1 cellular context compared by ENCODE assay signal in the genomic region with DNA sequence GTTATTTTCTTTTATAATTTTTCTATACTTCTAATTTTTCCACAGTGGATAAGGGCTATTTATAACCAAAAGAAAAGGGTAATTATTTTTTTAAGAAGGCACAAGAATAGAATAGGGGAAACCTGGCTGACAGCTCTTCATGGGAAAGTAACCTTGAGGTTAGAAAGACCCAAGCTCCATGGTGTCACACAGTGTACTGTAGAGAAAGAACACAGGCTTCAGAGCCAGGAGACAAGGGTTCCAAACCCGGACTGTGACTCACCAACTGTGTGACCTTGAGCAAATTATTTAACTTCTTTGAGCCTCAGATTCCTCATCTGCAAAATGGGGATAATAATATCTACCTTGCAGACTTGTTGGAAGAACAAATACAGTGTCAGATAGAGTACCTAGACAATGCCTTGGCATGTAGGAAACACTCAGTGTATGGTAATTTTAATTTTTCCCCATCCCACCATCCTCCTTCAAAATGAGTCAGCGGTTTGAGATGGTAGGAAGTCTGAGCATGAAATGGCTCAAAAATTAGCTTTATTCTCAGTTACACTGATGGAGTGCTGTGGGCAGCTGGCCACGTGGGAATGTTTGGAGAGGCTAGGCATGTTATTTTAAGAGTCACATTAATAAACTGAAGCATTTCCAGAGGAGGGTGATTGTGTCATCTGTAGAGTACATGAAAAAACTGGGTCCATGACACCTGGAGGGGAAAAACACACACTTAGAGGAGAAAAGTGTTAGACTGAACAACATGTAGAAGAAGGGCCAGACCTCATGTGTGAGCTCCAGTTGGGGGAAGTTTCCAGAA.
TF ChIP-seq lines count a peak whose summit lies in the region.

No MANE protein-coding gene starts in this region.

TF ChIP-seq in GM12878, 131 proteins besides CTCF, POLR2A, EP300 and RAD21:
- TF ChIP-seq, protein P1, sequence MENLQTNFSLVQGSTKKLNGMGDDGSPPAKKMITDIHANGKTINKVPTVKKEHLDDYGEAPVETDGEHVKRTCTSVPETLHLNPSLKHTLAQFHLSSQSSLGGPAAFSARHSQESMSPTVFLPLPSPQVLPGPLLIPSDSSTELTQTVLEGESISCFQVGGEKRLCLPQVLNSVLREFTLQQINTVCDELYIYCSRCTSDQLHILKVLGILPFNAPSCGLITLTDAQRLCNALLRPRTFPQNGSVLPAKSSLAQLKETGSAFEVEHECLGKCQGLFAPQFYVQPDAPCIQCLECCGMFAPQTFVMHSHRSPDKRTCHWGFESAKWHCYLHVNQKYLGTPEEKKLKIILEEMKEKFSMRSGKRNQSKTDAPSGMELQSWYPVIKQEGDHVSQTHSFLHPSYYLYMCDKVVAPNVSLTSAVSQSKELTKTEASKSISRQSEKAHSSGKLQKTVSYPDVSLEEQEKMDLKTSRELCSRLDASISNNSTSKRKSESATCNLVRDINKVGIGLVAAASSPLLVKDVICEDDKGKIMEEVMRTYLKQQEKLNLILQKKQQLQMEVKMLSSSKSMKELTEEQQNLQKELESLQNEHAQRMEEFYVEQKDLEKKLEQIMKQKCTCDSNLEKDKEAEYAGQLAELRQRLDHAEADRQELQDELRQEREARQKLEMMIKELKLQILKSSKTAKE (IDR thresholded peaks at IDR 0.05; ENCODE audit: low read depth, poor library complexity, severe bottlenecking), result no peak
- no peak for TF ChIP-seq FOXK2 (IDR thresholded peaks at IDR 0.05)
- TF ChIP-seq, protein P2, sequence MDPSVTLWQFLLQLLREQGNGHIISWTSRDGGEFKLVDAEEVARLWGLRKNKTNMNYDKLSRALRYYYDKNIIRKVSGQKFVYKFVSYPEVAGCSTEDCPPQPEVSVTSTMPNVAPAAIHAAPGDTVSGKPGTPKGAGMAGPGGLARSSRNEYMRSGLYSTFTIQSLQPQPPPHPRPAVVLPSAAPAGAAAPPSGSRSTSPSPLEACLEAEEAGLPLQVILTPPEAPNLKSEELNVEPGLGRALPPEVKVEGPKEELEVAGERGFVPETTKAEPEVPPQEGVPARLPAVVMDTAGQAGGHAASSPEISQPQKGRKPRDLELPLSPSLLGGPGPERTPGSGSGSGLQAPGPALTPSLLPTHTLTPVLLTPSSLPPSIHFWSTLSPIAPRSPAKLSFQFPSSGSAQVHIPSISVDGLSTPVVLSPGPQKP (IDR thresholded peaks at IDR 0.05; ENCODE audit: low read depth, low read length), result no peak
- TF ChIP-seq, protein P3, sequence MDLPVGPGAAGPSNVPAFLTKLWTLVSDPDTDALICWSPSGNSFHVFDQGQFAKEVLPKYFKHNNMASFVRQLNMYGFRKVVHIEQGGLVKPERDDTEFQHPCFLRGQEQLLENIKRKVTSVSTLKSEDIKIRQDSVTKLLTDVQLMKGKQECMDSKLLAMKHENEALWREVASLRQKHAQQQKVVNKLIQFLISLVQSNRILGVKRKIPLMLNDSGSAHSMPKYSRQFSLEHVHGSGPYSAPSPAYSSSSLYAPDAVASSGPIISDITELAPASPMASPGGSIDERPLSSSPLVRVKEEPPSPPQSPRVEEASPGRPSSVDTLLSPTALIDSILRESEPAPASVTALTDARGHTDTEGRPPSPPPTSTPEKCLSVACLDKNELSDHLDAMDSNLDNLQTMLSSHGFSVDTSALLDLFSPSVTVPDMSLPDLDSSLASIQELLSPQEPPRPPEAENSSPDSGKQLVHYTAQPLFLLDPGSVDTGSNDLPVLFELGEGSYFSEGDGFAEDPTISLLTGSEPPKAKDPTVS (IDR thresholded peaks at IDR 0.05; ENCODE audit: low read depth, low read length), result no peak
- no peak for TF ChIP-seq ZSCAN29 (IDR thresholded peaks at IDR 0.05)
- TF ChIP-seq RAD51 (IDR thresholded peaks at IDR 0.05), result no peak
- no peak for TF ChIP-seq JUND (IDR thresholded peaks at IDR 0.05; ENCODE audit: low read depth, low read length)
- no peak for TF ChIP-seq HDGF (IDR thresholded peaks at IDR 0.05)
- TF ChIP-seq, protein P4, sequence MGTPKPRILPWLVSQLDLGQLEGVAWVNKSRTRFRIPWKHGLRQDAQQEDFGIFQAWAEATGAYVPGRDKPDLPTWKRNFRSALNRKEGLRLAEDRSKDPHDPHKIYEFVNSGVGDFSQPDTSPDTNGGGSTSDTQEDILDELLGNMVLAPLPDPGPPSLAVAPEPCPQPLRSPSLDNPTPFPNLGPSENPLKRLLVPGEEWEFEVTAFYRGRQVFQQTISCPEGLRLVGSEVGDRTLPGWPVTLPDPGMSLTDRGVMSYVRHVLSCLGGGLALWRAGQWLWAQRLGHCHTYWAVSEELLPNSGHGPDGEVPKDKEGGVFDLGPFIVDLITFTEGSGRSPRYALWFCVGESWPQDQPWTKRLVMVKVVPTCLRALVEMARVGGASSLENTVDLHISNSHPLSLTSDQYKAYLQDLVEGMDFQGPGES (IDR thresholded peaks at IDR 0.05), result no peak
- TF ChIP-seq POLR2AphosphoS5 (IDR thresholded peaks at IDR 0.05; ENCODE audit: low read length), result no peak
- TF ChIP-seq, protein P5, sequence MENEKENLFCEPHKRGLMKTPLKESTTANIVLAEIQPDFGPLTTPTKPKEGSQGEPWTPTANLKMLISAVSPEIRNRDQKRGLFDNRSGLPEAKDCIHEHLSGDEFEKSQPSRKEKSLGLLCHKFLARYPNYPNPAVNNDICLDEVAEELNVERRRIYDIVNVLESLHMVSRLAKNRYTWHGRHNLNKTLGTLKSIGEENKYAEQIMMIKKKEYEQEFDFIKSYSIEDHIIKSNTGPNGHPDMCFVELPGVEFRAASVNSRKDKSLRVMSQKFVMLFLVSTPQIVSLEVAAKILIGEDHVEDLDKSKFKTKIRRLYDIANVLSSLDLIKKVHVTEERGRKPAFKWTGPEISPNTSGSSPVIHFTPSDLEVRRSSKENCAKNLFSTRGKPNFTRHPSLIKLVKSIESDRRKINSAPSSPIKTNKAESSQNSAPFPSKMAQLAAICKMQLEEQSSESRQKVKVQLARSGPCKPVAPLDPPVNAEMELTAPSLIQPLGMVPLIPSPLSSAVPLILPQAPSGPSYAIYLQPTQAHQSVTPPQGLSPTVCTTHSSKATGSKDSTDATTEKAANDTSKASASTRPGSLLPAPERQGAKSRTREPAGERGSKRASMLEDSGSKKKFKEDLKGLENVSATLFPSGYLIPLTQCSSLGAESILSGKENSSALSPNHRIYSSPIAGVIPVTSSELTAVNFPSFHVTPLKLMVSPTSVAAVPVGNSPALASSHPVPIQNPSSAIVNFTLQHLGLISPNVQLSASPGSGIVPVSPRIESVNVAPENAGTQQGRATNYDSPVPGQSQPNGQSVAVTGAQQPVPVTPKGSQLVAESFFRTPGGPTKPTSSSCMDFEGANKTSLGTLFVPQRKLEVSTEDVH (IDR thresholded peaks at IDR 0.05; ENCODE audit: low read depth, partially characterized antibody), result no peak
- no peak for TF ChIP-seq STAT3 (IDR thresholded peaks at IDR 0.05; ENCODE audit: low read depth, low read length)
- TF ChIP-seq, protein P6, sequence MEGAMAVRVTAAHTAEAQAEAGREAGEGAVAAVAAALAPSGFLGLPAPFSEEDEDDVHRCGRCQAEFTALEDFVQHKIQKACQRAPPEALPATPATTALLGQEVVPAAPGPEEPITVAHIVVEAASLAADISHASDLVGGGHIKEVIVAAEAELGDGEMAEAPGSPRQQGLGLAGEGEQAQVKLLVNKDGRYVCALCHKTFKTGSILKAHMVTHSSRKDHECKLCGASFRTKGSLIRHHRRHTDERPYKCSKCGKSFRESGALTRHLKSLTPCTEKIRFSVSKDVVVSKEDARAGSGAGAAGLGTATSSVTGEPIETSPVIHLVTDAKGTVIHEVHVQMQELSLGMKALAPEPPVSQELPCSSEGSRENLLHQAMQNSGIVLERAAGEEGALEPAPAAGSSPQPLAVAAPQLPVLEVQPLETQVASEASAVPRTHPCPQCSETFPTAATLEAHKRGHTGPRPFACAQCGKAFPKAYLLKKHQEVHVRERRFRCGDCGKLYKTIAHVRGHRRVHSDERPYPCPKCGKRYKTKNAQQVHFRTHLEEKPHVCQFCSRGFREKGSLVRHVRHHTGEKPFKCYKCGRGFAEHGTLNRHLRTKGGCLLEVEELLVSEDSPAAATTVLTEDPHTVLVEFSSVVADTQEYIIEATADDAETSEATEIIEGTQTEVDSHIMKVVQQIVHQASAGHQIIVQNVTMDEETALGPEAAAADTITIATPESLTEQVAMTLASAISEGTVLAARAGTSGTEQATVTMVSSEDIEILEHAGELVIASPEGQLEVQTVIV (IDR thresholded peaks at IDR 0.05; ENCODE audit: borderline replicate concordance, partially characterized antibody), result no peak
- TF ChIP-seq, protein P7, sequence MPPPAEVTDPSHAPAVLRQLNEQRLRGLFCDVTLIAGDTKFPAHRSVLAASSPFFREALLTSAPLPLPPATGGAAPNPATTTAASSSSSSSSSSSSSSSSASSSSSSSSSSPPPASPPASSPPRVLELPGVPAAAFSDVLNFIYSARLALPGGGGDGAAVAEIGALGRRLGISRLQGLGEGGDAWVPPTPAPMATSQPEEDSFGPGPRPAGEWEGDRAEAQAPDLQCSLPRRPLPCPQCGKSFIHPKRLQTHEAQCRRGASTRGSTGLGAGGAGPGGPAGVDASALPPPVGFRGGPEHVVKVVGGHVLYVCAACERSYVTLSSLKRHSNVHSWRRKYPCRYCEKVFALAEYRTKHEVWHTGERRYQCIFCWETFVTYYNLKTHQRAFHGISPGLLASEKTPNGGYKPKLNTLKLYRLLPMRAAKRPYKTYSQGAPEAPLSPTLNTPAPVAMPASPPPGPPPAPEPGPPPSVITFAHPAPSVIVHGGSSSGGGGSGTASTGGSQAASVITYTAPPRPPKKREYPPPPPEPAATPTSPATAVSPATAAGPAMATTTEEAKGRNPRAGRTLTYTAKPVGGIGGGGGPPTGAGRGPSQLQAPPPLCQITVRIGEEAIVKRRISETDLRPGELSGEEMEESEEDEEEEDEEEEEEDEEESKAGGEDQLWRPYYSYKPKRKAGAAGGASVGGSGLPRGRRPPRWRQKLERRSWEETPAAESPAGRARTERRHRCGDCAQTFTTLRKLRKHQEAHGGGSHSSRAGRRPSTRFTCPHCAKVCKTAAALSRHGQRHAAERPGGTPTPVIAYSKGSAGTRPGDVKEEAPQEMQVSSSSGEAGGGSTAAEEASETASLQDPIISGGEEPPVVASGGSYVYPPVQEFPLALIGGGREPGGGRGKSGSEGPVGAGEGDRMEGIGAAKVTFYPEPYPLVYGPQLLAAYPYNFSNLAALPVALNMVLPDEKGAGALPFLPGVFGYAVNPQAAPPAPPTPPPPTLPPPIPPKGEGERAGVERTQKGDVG (CRISPR knock-in tag; IDR thresholded peaks at IDR 0.05), result no peak
- no peak for TF ChIP-seq HDAC2 (IDR thresholded peaks at IDR 0.05)
TF ChIP-seq in GM12878: peak in this region for 0.
